Comparison of ENCODE assay signal across 7 cellular contexts in genomic region chr13:18874875-18875789, GRCh38.
DNase-seq lines count a peak whose midpoint lies in the region; ATAC-seq and TF ChIP-seq lines count a peak whose summit lies in the region.
"Not testable (repeated sequence)": the region's sequence is repeated elsewhere in the genome, so short reads cannot be mapped to it uniquely, and the experiment has no call there.

No MANE protein-coding gene starts in this region.

- H3K27me3 ChIP-seq in CD4-positive, alpha-beta T cell (ENCODE audit: control insufficient read depth, insufficient read depth, low read length); SK-N-SH (ENCODE audit: insufficient read depth); lower lobe of right lung (ENCODE audit: low read depth); testis: not testable (repeated sequence)
- H3K27me3 ChIP-seq in left ventricle myocardium inferior (ENCODE audit: low read depth): peaks cover 55% of the 10 kb centered on the region

- H2AFZ ChIP-seq in SK-N-SH (ENCODE audit: low read depth): not testable (repeated sequence)

- not testable (repeated sequence) for TF ChIP-seq POLR2A in testis (IDR thresholded peaks at IDR 0.05)

- H3K4me3 ChIP-seq in SK-N-SH (ENCODE audit: low read depth in 2 of 2, low read length in 1 of 2) (peak overlapping the region in 1 of 2 experiments; percentile 12; a peak in 2 of 4 replicates), left ventricle myocardium inferior (peak overlapping the region; percentile 23), testis (peak overlapping the region; percentile 15 to 49)
- not testable (repeated sequence) for H3K4me3 ChIP-seq in lower lobe of right lung

- ATAC-seq in CD4-positive, alpha-beta T cell (ENCODE audit: poor library complexity): peak; percentile 93
- peak; percentile 87 to 89 for ATAC-seq in lower lobe of right lung

- peak overlapping the region; percentile 47; the same call in 1 of the 2 replicates for H3K4me2 ChIP-seq in SK-N-SH

- WGBS in SK-N-SH (ENCODE audit: low lambda C conversion rate): 20% methylated on average over 21 of the region's 72 CpGs
- WGBS in testis, 2 donors: 37 to 40% methylated on average over 21 to 51 of the region's 72 CpGs

- H3K36me3 Mint-ChIP-seq in CD4-positive, alpha-beta T cell (ENCODE audit: low read depth); activated naive CD4-positive, alpha-beta T cell treated with anti-CD3 and anti-CD28 coated beads, Interleukin-2, amount 10 ng/mL, durations not matched to agents 7 days and 5 days: not testable (repeated sequence)

- H3K9me3 Mint-ChIP-seq in CD4-positive, alpha-beta T cell; activated naive CD4-positive, alpha-beta T cell treated with anti-CD3 and anti-CD28 coated beads, Interleukin-2, amount 10 ng/mL, durations not matched to agents 7 days and 5 days: not testable (repeated sequence)

- CTCF ChIA-PET in CD4-positive, alpha-beta T cell (lab: Charles Lee); SK-N-SH (lab: Yijun Ruan, JAX); activated naive CD4-positive, alpha-beta T cell treated with anti-CD3 and anti-CD28 coated beads, Interleukin-2, amount 10 ng/mL, durations not matched to agents 7 days and 5 days (lab: Charles Lee): not testable (repeated sequence)

- TF ChIP-seq CTCF in CD4-positive, alpha-beta T cell (IDR thresholded peaks at IDR 0.05); SK-N-SH (IDR thresholded peaks at IDR 0.05); left ventricle myocardium inferior (IDR thresholded peaks at IDR 0.05; ENCODE audit: borderline replicate concordance); lower lobe of right lung (IDR thresholded peaks at IDR 0.05); testis (IDR thresholded peaks at IDR 0.05): not testable (repeated sequence)

- not testable (repeated sequence) for TF ChIP-seq RAD21 in SK-N-SH (IDR thresholded peaks at IDR 0.05; ENCODE audit: low read length)

- POLR2A ChIA-PET in CD4-positive, alpha-beta T cell (lab: Charles Lee); SK-N-SH (lab: Yijun Ruan, JAX): not testable (repeated sequence)

- H3K9me3 ChIP-seq in CD4-positive, alpha-beta T cell (ENCODE audit: control insufficient read depth, low read length); SK-N-SH; left ventricle myocardium inferior (replicated peaks); lower lobe of right lung; testis: not testable (repeated sequence)

- peak overlapping the region; percentile 91 for H3K4me3 Mint-ChIP-seq in CD4-positive, alpha-beta T cell
- not testable (repeated sequence) for H3K4me3 Mint-ChIP-seq in activated naive CD4-positive, alpha-beta T cell treated with anti-CD3 and anti-CD28 coated beads, Interleukin-2, amount 10 ng/mL, durations not matched to agents 7 days and 5 days

- H3K4me1 Mint-ChIP-seq in CD4-positive, alpha-beta T cell (ENCODE audit: low read depth); activated naive CD4-positive, alpha-beta T cell treated with anti-CD3 and anti-CD28 coated beads, Interleukin-2, amount 10 ng/mL, durations not matched to agents 7 days and 5 days: not testable (repeated sequence)

- not testable (repeated sequence) for H4K20me1 ChIP-seq in SK-N-SH (ENCODE audit: insufficient read depth)

- intact Hi-C loops in CD4-positive, alpha-beta T cell (cut with DNase I, micrococcal nuclease); left ventricle myocardium inferior (cut with micrococcal nuclease); lower lobe of right lung (cut with DNase I); testis (cut with DNase I; ENCODE audit: low total_unique reads): not testable (repeated sequence)

- not testable (repeated sequence) for H3K9ac ChIP-seq in SK-N-SH

- H3K27ac ChIP-seq in CD4-positive, alpha-beta T cell (ENCODE audit: low read depth, low read length); SK-N-SH (ENCODE audit: low read depth in 2 of 2, low read length in 1 of 2); left ventricle myocardium inferior (replicated peaks); lower lobe of right lung; testis: not testable (repeated sequence)

- H3K9me2 ChIP-seq in SK-N-SH: not testable (repeated sequence)

- peak in 1 of 10 experiments; percentile 34 for DNase-seq in CD4-positive, alpha-beta T cell
- DNase-seq in NCI-H2227 treated with DMSO at 0.1 percent for 48 hours (lab: John Stamatoyannopoulos, UW): peak; percentile 1
- DNase-seq in SK-N-SH: peak; percentile 58
- DNase-seq in activated naive CD4-positive, alpha-beta T cell treated with anti-CD3 and anti-CD28 coated beads, Interleukin-2, amount 10 ng/mL, durations not matched to agents 7 days and 5 days: peak; percentile 32
- DNase-seq in left ventricle myocardium inferior: peak; percentile 18
- peak; percentile 63 for DNase-seq in lower lobe of right lung
- peak; percentile 43 for DNase-seq in testis

- H3F3A ChIP-seq in SK-N-SH (replicated peaks; ENCODE audit: insufficient read depth): not testable (repeated sequence)

- not testable (repeated sequence) for H3K4me1 ChIP-seq in SK-N-SH (ENCODE audit: control insufficient read depth in 1 of 2, insufficient read depth in 2 of 2, low read depth in 1 of 2, low read length in 1 of 2); left ventricle myocardium inferior; lower lobe of right lung; testis

- H3K79me2 ChIP-seq in SK-N-SH (ENCODE audit: insufficient read depth): not testable (repeated sequence)

- TF ChIP-seq EP300 in SK-N-SH (IDR thresholded peaks at IDR 0.05; ENCODE audit: borderline replicate concordance in 1 of 2, low read depth in 1 of 2, low read length in 1 of 2): not testable (repeated sequence)

- H3K27ac Mint-ChIP-seq in CD4-positive, alpha-beta T cell: peak overlapping the region; percentile 58
- H3K27ac Mint-ChIP-seq in activated naive CD4-positive, alpha-beta T cell treated with anti-CD3 and anti-CD28 coated beads, Interleukin-2, amount 10 ng/mL, durations not matched to agents 7 days and 5 days: not testable (repeated sequence)

- H3K36me3 ChIP-seq in SK-N-SH (replicated peaks in 1 of 2; ENCODE audit: control insufficient read depth in 1 of 2, insufficient read depth in 2 of 2, low read length in 1 of 2); left ventricle myocardium inferior; lower lobe of right lung; testis (ENCODE audit: low read depth, missing control alignments): not testable (repeated sequence)

- H3K27me3 Mint-ChIP-seq in CD4-positive, alpha-beta T cell: peaks cover 30% of the 10 kb centered on the region
- peaks cover 12% of the 10 kb centered on the region for H3K27me3 Mint-ChIP-seq in activated naive CD4-positive, alpha-beta T cell treated with anti-CD3 and anti-CD28 coated beads, Interleukin-2, amount 10 ng/mL, durations not matched to agents 7 days and 5 days
